ENCODE assay signal across 21 cellular contexts in the genomic region with DNA sequence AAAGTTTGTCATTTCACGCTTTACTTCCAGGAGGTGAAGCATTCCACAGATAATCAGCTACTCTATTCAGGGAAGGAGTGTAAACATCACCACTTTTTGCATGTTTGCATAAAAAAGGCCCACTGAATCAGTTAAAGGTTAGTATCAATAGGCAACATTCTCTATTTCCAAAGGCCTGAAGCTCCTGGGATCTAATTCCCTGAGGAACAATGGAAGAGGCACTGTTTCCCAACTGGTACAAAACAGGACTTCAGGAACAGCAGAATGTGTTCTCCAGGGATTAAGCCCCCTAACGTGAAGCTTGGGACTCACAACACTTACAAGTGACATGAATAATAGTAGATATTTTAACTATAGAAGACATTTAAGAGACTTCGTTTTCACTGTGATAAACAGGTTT. TPM values are rescaled to one million over a fixed set of nuclear protein-coding genes. Genes with fewer than 3 reads are reported as not detected.
DNase-seq lines count a peak whose midpoint lies in the region; ATAC-seq and TF ChIP-seq lines count a peak whose summit lies in the region.
"Had no signal": no experiment of that assay in that cellular context is flagged by ENCODE, and none has a peak within 500 bp of the region (broad histone marks: within the 10 kb centered on the region; RNA-seq: fewer than 3 reads in every experiment).

No MANE protein-coding gene starts in this region.

- no peaks in the 10 kb centered on the region for H3K9me3 Mint-ChIP-seq in H9
- no peaks in the 10 kb centered on the region for H3K9me3 Mint-ChIP-seq in activated CD8-positive, alpha-beta T cell treated with anti-CD3 and anti-CD28 coated beads, Interleukin-2, amount 10 ng/mL, durations not matched to agents 7 days and 5 days (ENCODE audit: insufficient read depth)
- H3K9me3 Mint-ChIP-seq: activated CD4-positive, alpha-beta memory T cell treated with anti-CD3 and anti-CD28 coated beads, Interleukin-2, amount 10 ng/mL, durations not matched to agents 7 days and 5 days had no signal

- H4K8ac ChIP-seq in H9 (replicated peaks; ENCODE audit: insufficient read length, low read depth, low read length) = no peak overlapping the region

- H2BK120ac ChIP-seq in H9 (ENCODE audit: low read depth, low read length, poor library complexity, severe bottlenecking) = no peak overlapping the region

- no peaks in the 10 kb centered on the region for H3K23me2 ChIP-seq in H9 (ENCODE audit: insufficient read length, low read depth, low read length, poor library complexity, severe bottlenecking)

- H2BK15ac ChIP-seq in H9 (ENCODE audit: low read depth, low read length) = no peak overlapping the region

- H3K27ac Mint-ChIP-seq in H9 = peak overlapping the region; percentile 79 to 98 (median 91); a peak in 6 of 7 replicates
- peak overlapping the region; percentile 18 for H3K27ac Mint-ChIP-seq in activated CD8-positive, alpha-beta T cell treated with anti-CD3 and anti-CD28 coated beads, Interleukin-2, amount 10 ng/mL, durations not matched to agents 7 days and 5 days
- H3K27ac Mint-ChIP-seq: activated CD4-positive, alpha-beta memory T cell treated with anti-CD3 and anti-CD28 coated beads, Interleukin-2, amount 10 ng/mL, durations not matched to agents 7 days and 5 days had no signal

- no peak overlapping the region for H3K4me2 ChIP-seq in H9 (ENCODE audit: insufficient read depth, insufficient read length, low read length)
- H3K4me2 ChIP-seq: BLaER1, KMS-11 had no signal

- H3K36me3 ChIP-seq in tibial nerve = no peaks in the 10 kb centered on the region
- H3K36me3 ChIP-seq: BLaER1, neutrophil had no signal

- H4K91ac ChIP-seq in H9 (ENCODE audit: insufficient read length, low read depth, low read length) = no peak overlapping the region

- no peak overlapping the region for H3K4ac ChIP-seq in H9 (ENCODE audit: low read depth, low read length)

- no peaks in the 10 kb centered on the region for H3K79me1 ChIP-seq in H9 (ENCODE audit: insufficient read depth, low read depth, low read length, poor library complexity, severe bottlenecking)

- no peaks in the 10 kb centered on the region for H4K20me1 ChIP-seq in H9 (ENCODE audit: control insufficient read depth, insufficient read depth, insufficient read length)
- H4K20me1 ChIP-seq: BLaER1 had no signal

- no peak overlapping the region for H2AK5ac ChIP-seq in H9 (ENCODE audit: insufficient read length, low read length)

- no peak overlapping the region for H3K56ac ChIP-seq in H9 (ENCODE audit: insufficient read length, low read depth, low read length)

- TF ChIP-seq POLR2A in tibial nerve (IDR thresholded peaks at IDR 0.05) = no peak

- H3K79me2 ChIP-seq in H9 (ENCODE audit: insufficient read depth, low read length) = no peaks in the 10 kb centered on the region

- H2BK5ac ChIP-seq in H9 (ENCODE audit: insufficient read length, low read length) = no peak overlapping the region

- H4K5ac ChIP-seq in H9 (ENCODE audit: insufficient read length, low read depth, low read length) = no peak overlapping the region

- H3K9me3 ChIP-seq in H9 (ENCODE audit: control insufficient read depth, low read depth, low read length) (no peaks in the 10 kb centered on the region), tibial nerve (no peaks in the 10 kb centered on the region)
- H3K9me3 ChIP-seq: BLaER1, neutrophil had no signal

- H3K4me1 Mint-ChIP-seq in H9 = peaks cover 69 to 71% of the 10 kb centered on the region in 2 experiments
- peaks cover 43% of the 10 kb centered on the region for H3K4me1 Mint-ChIP-seq in activated CD8-positive, alpha-beta T cell treated with anti-CD3 and anti-CD28 coated beads, Interleukin-2, amount 10 ng/mL, durations not matched to agents 7 days and 5 days (ENCODE audit: low read depth)

- H3K9ac ChIP-seq in H9 (ENCODE audit: extremely low read depth, insufficient read length, low read length) = no peak overlapping the region
- H3K9ac ChIP-seq: BLaER1, KMS-11 had no signal

- CTCF ChIA-PET in activated CD8-positive, alpha-beta T cell treated with anti-CD3 and anti-CD28 coated beads, Interleukin-2, amount 10 ng/mL, durations not matched to agents 7 days and 5 days (lab: Charles Lee) = interaction anchor here (1.8 kb wide), 1 partner anchor 14 kb away, joined by 8 read pairs; no protein-coding TSS in a partner anchor

- DNase-seq in NCI-H2171 treated with DMSO at 0.1 percent for 48 hours (lab: John Stamatoyannopoulos, UW) (peak; percentile 27), NCI-H2171 (lab: John Stamatoyannopoulos, UW) (no peak), H9 (peak; percentile 58), iPS-NIHi11 (ENCODE audit: low spot score) (peak; percentile 44), AG08396 (ENCODE audit: low spot score) (no peak), tibial nerve (ENCODE audit: low spot score in 2 of 2) (no peak)
- DNase-seq in activated CD8-positive, alpha-beta T cell treated with anti-CD3 and anti-CD28 coated beads, Interleukin-2, amount 10 ng/mL, durations not matched to agents 7 days and 5 days = no peak
- no peak for DNase-seq in effector CD4-positive, alpha-beta T cell
- DNase-seq: 8988T; activated CD4-positive, alpha-beta memory T cell treated with anti-CD3 and anti-CD28 coated beads, Interleukin-2, amount 10 ng/mL, durations not matched to agents 7 days and 5 days; activated effector memory CD4-positive, alpha-beta T cell treated with anti-CD3 and anti-CD28 coated beads, Interleukin-2, amount 50 U/mL, for 16 hours; GDM1; head of caudate nucleus; NCI-H1105; NCI-H774; retina; stimulated activated CD4-positive, alpha-beta T cell treated with anti-CD3 and anti-CD28 coated beads, Interleukin-12 subunit alpha, Interleukin-12 subunit beta, amount 100 ng/mL, for 4 hours had no signal

- ATAC-seq in activated CD8-positive, alpha-beta T cell treated with anti-CD3 and anti-CD28 coated beads, Interleukin-2, amount 10 ng/mL, durations not matched to agents 7 days and 5 days = no peak
- ATAC-seq: GM12878 had no signal

- no peak overlapping the region for H3K18ac ChIP-seq in H9 (ENCODE audit: insufficient read length, low read depth, low read length)

- H3K27ac ChIP-seq in H9 (ENCODE audit: insufficient read length, low read depth, low read length) (no peak overlapping the region), tibial nerve (no peak overlapping the region)
- H3K27ac ChIP-seq: BLaER1, KMS-11, neutrophil had no signal

- H3K27me3 ChIP-seq in H9 (ENCODE audit: insufficient read depth, low read length) (no peaks in the 10 kb centered on the region), tibial nerve (no peaks in the 10 kb centered on the region)
- H3K27me3 ChIP-seq: BLaER1, neutrophil had no signal

- peak overlapping the region in 1 of 2 experiments; percentile 8; a peak in 1 of 5 replicates for H3K4me3 Mint-ChIP-seq in H9
- H3K4me3 Mint-ChIP-seq in activated CD8-positive, alpha-beta T cell treated with anti-CD3 and anti-CD28 coated beads, Interleukin-2, amount 10 ng/mL, durations not matched to agents 7 days and 5 days = peak overlapping the region; percentile 95
- H3K4me3 Mint-ChIP-seq: activated CD4-positive, alpha-beta memory T cell treated with anti-CD3 and anti-CD28 coated beads, Interleukin-2, amount 10 ng/mL, durations not matched to agents 7 days and 5 days had no signal

- no peak overlapping the region for H3K4me3 ChIP-seq in tibial nerve
- H3K4me3 ChIP-seq: BLaER1, GM12878 had no signal

- no peaks in the 10 kb centered on the region for H3K27me3 Mint-ChIP-seq in H9 (ENCODE audit: low read depth)
- no peaks in the 10 kb centered on the region for H3K27me3 Mint-ChIP-seq in activated CD8-positive, alpha-beta T cell treated with anti-CD3 and anti-CD28 coated beads, Interleukin-2, amount 10 ng/mL, durations not matched to agents 7 days and 5 days (ENCODE audit: low read depth)
- H3K27me3 Mint-ChIP-seq: activated CD4-positive, alpha-beta memory T cell treated with anti-CD3 and anti-CD28 coated beads, Interleukin-2, amount 10 ng/mL, durations not matched to agents 7 days and 5 days had no signal

- TF ChIP-seq CTCF in H9 (conservative IDR thresholded peaks at IDR 0.05) = peak; percentile 51
- TF ChIP-seq CTCF in tibial nerve (IDR thresholded peaks at IDR 0.05) = no peak

- no peak overlapping the region for H2BK12ac ChIP-seq in H9 (ENCODE audit: insufficient read length, low read depth, low read length)

- H3K36me3 Mint-ChIP-seq in H9 (ENCODE audit: insufficient read depth in 1 of 3, low read depth in 3 of 3) = no peaks in the 10 kb centered on the region
- peaks cover 94% of the 10 kb centered on the region for H3K36me3 Mint-ChIP-seq in activated CD8-positive, alpha-beta T cell treated with anti-CD3 and anti-CD28 coated beads, Interleukin-2, amount 10 ng/mL, durations not matched to agents 7 days and 5 days (ENCODE audit: low read depth)

- no CpG with 5 or more reads among the region's 3 CpGs for WGBS in H9 (ENCODE audit: extremely low coverage, insufficient read length, low lambda C conversion rate)
- 85 to 87% methylated on average over 3 of the region's 3 CpGs for WGBS in tibial nerve, 2 donors

- POLR2A ChIA-PET in activated CD8-positive, alpha-beta T cell treated with anti-CD3 and anti-CD28 coated beads, Interleukin-2, amount 10 ng/mL, durations not matched to agents 7 days and 5 days (lab: Charles Lee) = interaction anchor here (1.1 to 1.2 kb wide), 2 partner anchors 15 to 21 kb away, joined by 3 read pairs; no protein-coding TSS in a partner anchor

- TF ChIP-seq EP300 in tibial nerve (IDR thresholded peaks at IDR 0.05) = no peak

- H2BK20ac ChIP-seq in H9 (ENCODE audit: low read depth, low read length, poor library complexity, severe bottlenecking) = no peak overlapping the region

- no peak overlapping the region for H3T11ph ChIP-seq in H9 (ENCODE audit: low read length)

- no peak overlapping the region for H3K23ac ChIP-seq in H9 (ENCODE audit: insufficient read length, low read depth, low read length)

- H3K4me1 ChIP-seq in H9 (ENCODE audit: insufficient read depth, low read length) (no peaks in the 10 kb centered on the region; the same call in 1 of the 2 replicates), tibial nerve (peaks cover 0 to 19% (median 0%) of the 10 kb centered on the region in 4 donors)
- H3K4me1 ChIP-seq: BLaER1 had no signal

- no peak overlapping the region for H3K14ac ChIP-seq in H9 (ENCODE audit: insufficient read depth, low read length)

- H2AFZ ChIP-seq in H9 (ENCODE audit: low read length) = no peak overlapping the region

RNA-seq across cellular contexts. Expression of gene LRRN3, which starts 6.1 kb away (rescaled TPM):
- total RNA-seq in H9 (2021) = 0.77 and 1.0 TPM in 2 replicates
- total RNA-seq in activated CD8-positive, alpha-beta T cell treated with anti-CD3 and anti-CD28 coated beads, Interleukin-2, amount 10 ng/mL, durations not matched to agents 7 days and 5 days = 100 to 1,000 TPM; 196 to 204 TPM
- 1 to 10 TPM; 1.8 to 6.5 (median 3.8) TPM for total RNA-seq in tibial nerve

Comparison
In these comparisons a context has a peak if more than half of its experiments do, and no peak if none do; other contexts are left out.
1. DNase-seq: peak in NCI-H2171 treated with DMSO at 0.1 percent for 48 hours (single experiment), H9 (single experiment) and iPS-NIHi11 (single experiment); none in NCI-H2171 (single experiment), activated CD8-positive, alpha-beta T cell treated with anti-CD3 and anti-CD28 coated beads, Interleukin-2, amount 10 ng/mL, durations not matched to agents 7 days and 5 days (single experiment), AG08396 (single experiment), tibial nerve (0 of 2) and effector CD4-positive, alpha-beta T cell (single experiment).
2. RNA of gene LRRN3, which starts 6.1 kb away (total RNA-seq): 196 to 204 TPM in activated CD8-positive, alpha-beta T cell treated with anti-CD3 and anti-CD28 coated beads, Interleukin-2, amount 10 ng/mL, durations not matched to agents 7 days and 5 days; 1.8 to 6.5 TPM in tibial nerve and 0.77 to 1.0 TPM in H9; every median in the first group is over 10 times any median in the second.